In genomic region chr3:86519819-86520218, GRCh38 we compare ENCODE assay signal across 37 cellular contexts.
"Had no signal": no experiment of that assay in that cellular context is flagged by ENCODE, and none has a peak within 500 bp of the region (broad histone marks: within the 10 kb centered on the region; RNA-seq: fewer than 3 reads in every experiment).

No MANE protein-coding gene starts in this region.

- H3K9me3 Mint-ChIP-seq: activated naive CD4-positive, alpha-beta T cell treated with anti-CD3 and anti-CD28 coated beads for 36 hours; activated naive CD4-positive, alpha-beta T cell treated with anti-CD3 and anti-CD28 coated beads, Interleukin-2, amount 10 ng/mL, durations not matched to agents 7 days and 5 days; activated naive CD8-positive, alpha-beta T cell treated with anti-CD3 and anti-CD28 coated beads for 36 hours; activated naive CD8-positive, alpha-beta T cell treated with anti-CD3 and anti-CD28 coated beads, Interleukin-2, amount 10 ng/mL, durations not matched to agents 7 days and 5 days; activated T-helper 1 cell treated with anti-CD3 and anti-CD28 coated beads, Interleukin-12 subunit alpha, Interleukin-12 subunit beta, Interleukin-2, Interleukin-4 antibody, amounts not matched to agents 30 ng/mL and 10 ng/mL and 1 ng/mL, durations not matched to agents 14 hours and 24 hours and 36 hours; brain had no signal

- H3K27ac Mint-ChIP-seq: activated naive CD4-positive, alpha-beta T cell treated with anti-CD3 and anti-CD28 coated beads for 36 hours; activated naive CD4-positive, alpha-beta T cell treated with anti-CD3 and anti-CD28 coated beads, Interleukin-2, amount 10 ng/mL, durations not matched to agents 7 days and 5 days; activated naive CD4-positive, alpha-beta T cell treated with anti-CD3 and anti-CD28 coated beads, Interleukin-2, amount 50 U/mL, for 24 hours; activated naive CD4-positive, alpha-beta T cell treated with anti-CD3 and anti-CD28 coated beads, Interleukin-2, amount 50 U/mL, for 72 hours; activated naive CD8-positive, alpha-beta T cell; activated naive CD8-positive, alpha-beta T cell treated with anti-CD3 and anti-CD28 coated beads for 36 hours; activated naive CD8-positive, alpha-beta T cell treated with anti-CD3 and anti-CD28 coated beads, Interleukin-2, amount 10 ng/mL, durations not matched to agents 7 days and 5 days; activated naive CD8-positive, alpha-beta T cell treated with anti-CD3 and anti-CD28 coated beads, Interleukin-2, amount 50 U/mL, for 24 hours; activated T-cell treated with anti-CD3 and anti-CD28 coated beads, Interleukin-2, amount 50 U/mL, for 24 hours; activated T-cell treated with anti-CD3 and anti-CD28 coated beads, Interleukin-2, amount 50 U/mL, for 72 hours; activated T-helper 1 cell treated with anti-CD3 and anti-CD28 coated beads, Interleukin-12 subunit alpha, Interleukin-12 subunit beta, Interleukin-2, Interleukin-4 antibody, amounts not matched to agents 30 ng/mL and 10 ng/mL and 1 ng/mL, durations not matched to agents 14 hours and 24 hours and 36 hours; activated T-helper 17 cell treated with anti-CD3 and anti-CD28 coated beads, Interleukin-2, amount 50 U/mL, for 72 hours; activated T-helper 2 cell treated with anti-CD3 and anti-CD28 coated beads, Interferon-gamma antibody, Interleukin-2, Interleukin-4, amounts not matched to agents 10 μg/mL and 5 μg/mL and 100 μg/mL, durations not matched to agents 14 hours and 24 hours and 36 hours; brain had no signal

- H3K4me3 ChIP-seq: adrenal gland, ascending aorta, body of pancreas, breast epithelium, cardiac muscle cell had no signal

- H3K4me3 Mint-ChIP-seq: activated naive CD4-positive, alpha-beta T cell treated with anti-CD3 and anti-CD28 coated beads for 36 hours; activated naive CD4-positive, alpha-beta T cell treated with anti-CD3 and anti-CD28 coated beads, Interleukin-2, amount 10 ng/mL, durations not matched to agents 7 days and 5 days; activated naive CD4-positive, alpha-beta T cell treated with anti-CD3 and anti-CD28 coated beads, Interleukin-2, amount 50 U/mL, for 24 hours; activated naive CD8-positive, alpha-beta T cell; activated naive CD8-positive, alpha-beta T cell treated with anti-CD3 and anti-CD28 coated beads for 36 hours; activated naive CD8-positive, alpha-beta T cell treated with anti-CD3 and anti-CD28 coated beads, Interleukin-2, amount 10 ng/mL, durations not matched to agents 7 days and 5 days; activated naive CD8-positive, alpha-beta T cell treated with anti-CD3 and anti-CD28 coated beads, Interleukin-2, amount 50 U/mL, for 24 hours; activated T-cell treated with anti-CD3 and anti-CD28 coated beads, Interleukin-2, amount 50 U/mL, for 24 hours; activated T-cell treated with anti-CD3 and anti-CD28 coated beads, Interleukin-2, amount 50 U/mL, for 4 hours; activated T-cell treated with anti-CD3 and anti-CD28 coated beads, Interleukin-2, amount 50 U/mL, for 72 hours; activated T-helper 1 cell treated with anti-CD3 and anti-CD28 coated beads, Interleukin-12 subunit alpha, Interleukin-12 subunit beta, Interleukin-2, Interleukin-4 antibody, amounts not matched to agents 30 ng/mL and 10 ng/mL and 1 ng/mL, durations not matched to agents 14 hours and 24 hours and 36 hours; activated T-helper 17 cell treated with anti-CD3 and anti-CD28 coated beads, Interleukin-2, amount 50 U/mL, for 72 hours; brain; central memory CD8-positive, alpha-beta T cell had no signal

- DNase-seq: activated effector memory CD4-positive, alpha-beta T cell treated with anti-CD3 and anti-CD28 coated beads, Interleukin-2, amount 50 U/mL, for 16 hours; activated effector memory CD4-positive, alpha-beta T cell treated with Interleukin-2 at 50 U/mL for 16 hours; activated gamma-delta T cell; activated gamma-delta T cell treated with Interleukin-2 at 50 U/mL for 16 hours; activated naive CD4-positive, alpha-beta T cell; activated naive CD4-positive, alpha-beta T cell treated with anti-CD3 and anti-CD28 coated beads for 36 hours; activated naive CD4-positive, alpha-beta T cell treated with anti-CD3 and anti-CD28 coated beads, Interleukin-2, amount 10 ng/mL, durations not matched to agents 7 days and 5 days; activated naive CD4-positive, alpha-beta T cell treated with anti-CD3 and anti-CD28 coated beads, Interleukin-2, amount 50 U/mL, for 16 hours; activated naive CD4-positive, alpha-beta T cell treated with Interleukin-2 at 50 U/mL for 16 hours; activated naive CD8-positive, alpha-beta T cell treated with anti-CD3 and anti-CD28 coated beads for 36 hours; activated naive CD8-positive, alpha-beta T cell treated with anti-CD3 and anti-CD28 coated beads, Interleukin-2, amount 10 ng/mL, durations not matched to agents 7 days and 5 days; activated naive CD8-positive, alpha-beta T cell treated with anti-CD3 and anti-CD28 coated beads, Interleukin-2, amount 50 U/mL, for 24 hours; activated T-cell treated with anti-CD3 and anti-CD28 coated beads, Interleukin-2, amount 50 U/mL, for 24 hours; activated T-cell treated with anti-CD3 and anti-CD28 coated beads, Interleukin-2, amount 50 U/mL, for 4 hours; activated T-cell treated with anti-CD3 and anti-CD28 coated beads, Interleukin-2, amount 50 U/mL, for 48 hours; activated T-cell treated with anti-CD3 and anti-CD28 coated beads, Interleukin-2, amount 50 U/mL, for 72 hours; adrenal gland; amniotic stem cell; amygdala; anterior cingulate cortex; aorta; body of pancreas; brain microvascular endothelial cell; caudate nucleus; central memory CD4-positive, alpha-beta T cell; cerebellar nuclear complex had no signal

- H3K36me3 Mint-ChIP-seq: activated naive CD4-positive, alpha-beta T cell treated with anti-CD3 and anti-CD28 coated beads, Interleukin-2, amount 10 ng/mL, durations not matched to agents 7 days and 5 days; activated naive CD4-positive, alpha-beta T cell treated with anti-CD3 and anti-CD28 coated beads, Interleukin-2, amount 50 U/mL, for 24 hours; activated naive CD4-positive, alpha-beta T cell treated with anti-CD3 and anti-CD28 coated beads, Interleukin-2, amount 50 U/mL, for 72 hours; activated naive CD8-positive, alpha-beta T cell; activated naive CD8-positive, alpha-beta T cell treated with anti-CD3 and anti-CD28 coated beads for 36 hours; activated naive CD8-positive, alpha-beta T cell treated with anti-CD3 and anti-CD28 coated beads, Interleukin-2, amount 10 ng/mL, durations not matched to agents 7 days and 5 days; brain had no signal

- H3K27ac ChIP-seq: adrenal gland, ascending aorta, body of pancreas, brain microvascular endothelial cell, breast epithelium, cardiac muscle cell had no signal

- H3K4me1 ChIP-seq: adrenal gland, ascending aorta, body of pancreas, breast epithelium had no signal

- H3K9me3 ChIP-seq: adrenal gland, ascending aorta, body of pancreas, breast epithelium had no signal

- H3K4me1 Mint-ChIP-seq: activated naive CD4-positive, alpha-beta T cell treated with anti-CD3 and anti-CD28 coated beads, Interleukin-2, amount 10 ng/mL, durations not matched to agents 7 days and 5 days; activated naive CD4-positive, alpha-beta T cell treated with anti-CD3 and anti-CD28 coated beads, Interleukin-2, amount 50 U/mL, for 24 hours; activated naive CD8-positive, alpha-beta T cell treated with anti-CD3 and anti-CD28 coated beads for 36 hours; activated naive CD8-positive, alpha-beta T cell treated with anti-CD3 and anti-CD28 coated beads, Interleukin-2, amount 10 ng/mL, durations not matched to agents 7 days and 5 days; activated naive CD8-positive, alpha-beta T cell treated with anti-CD3 and anti-CD28 coated beads, Interleukin-2, amount 50 U/mL, for 24 hours; activated T-helper 17 cell treated with anti-CD3 and anti-CD28 coated beads, Interleukin-2, amount 50 U/mL, for 72 hours; brain; central memory CD8-positive, alpha-beta T cell had no signal

- H3K36me3 ChIP-seq: adrenal gland, ascending aorta, brain microvascular endothelial cell, breast epithelium, cardiac muscle cell had no signal

- H3K27me3 Mint-ChIP-seq: activated naive CD4-positive, alpha-beta T cell treated with anti-CD3 and anti-CD28 coated beads, Interleukin-2, amount 10 ng/mL, durations not matched to agents 7 days and 5 days; activated naive CD4-positive, alpha-beta T cell treated with anti-CD3 and anti-CD28 coated beads, Interleukin-2, amount 50 U/mL, for 24 hours; activated naive CD8-positive, alpha-beta T cell; activated naive CD8-positive, alpha-beta T cell treated with anti-CD3 and anti-CD28 coated beads for 36 hours; activated naive CD8-positive, alpha-beta T cell treated with anti-CD3 and anti-CD28 coated beads, Interleukin-2, amount 10 ng/mL, durations not matched to agents 7 days and 5 days; activated naive CD8-positive, alpha-beta T cell treated with anti-CD3 and anti-CD28 coated beads, Interleukin-2, amount 50 U/mL, for 24 hours; activated T-cell treated with anti-CD3 and anti-CD28 coated beads, Interleukin-2, amount 50 U/mL, for 24 hours; activated T-helper 17 cell treated with anti-CD3 and anti-CD28 coated beads, Interleukin-2, amount 50 U/mL, for 72 hours; brain; central memory CD8-positive, alpha-beta T cell had no signal

- ATAC-seq: activated naive CD4-positive, alpha-beta T cell treated with anti-CD3 and anti-CD28 coated beads, Interleukin-2, amount 50 U/mL, for 72 hours; activated naive CD8-positive, alpha-beta T cell treated with anti-CD3 and anti-CD28 coated beads, Interleukin-2, amount 50 U/mL, for 24 hours; activated T-cell treated with anti-CD3 and anti-CD28 coated beads, Interleukin-2, amount 50 U/mL, for 4 hours; activated T-cell treated with anti-CD3 and anti-CD28 coated beads, Interleukin-2, amount 50 U/mL, for 72 hours; activated T-helper 17 cell treated with anti-CD3 and anti-CD28 coated beads, Interleukin-2, amount 50 U/mL, for 72 hours; body of pancreas had no signal

- H3K27me3 ChIP-seq: adrenal gland, ascending aorta, body of pancreas, brain microvascular endothelial cell, breast epithelium, cardiac muscle cell had no signal
